Comparison of ENCODE assay signal across 1 cellular context in the genomic region with DNA sequence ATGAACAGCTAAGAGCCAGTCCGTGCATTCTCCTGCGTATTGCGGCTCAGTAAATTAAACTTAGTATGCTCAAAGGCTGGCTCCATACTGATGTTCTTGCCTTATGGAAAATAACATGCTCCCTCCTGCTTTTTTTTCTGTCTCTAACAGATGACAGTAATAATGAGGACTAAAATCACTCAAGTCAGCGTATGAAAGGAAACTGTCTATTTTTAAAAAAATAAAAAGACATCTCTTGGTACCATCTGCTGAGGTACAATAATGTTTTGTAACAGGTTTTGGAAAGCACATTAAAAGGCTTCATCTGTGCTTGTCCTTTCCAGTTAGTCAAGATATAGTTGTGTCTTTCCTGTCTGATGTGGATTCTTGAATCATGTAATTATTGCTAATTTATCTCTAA.
TF ChIP-seq lines count a peak whose summit lies in the region.

No MANE protein-coding gene starts in this region.

TF ChIP-seq in IMR-90, 13 proteins besides CTCF, POLR2A, EP300 and RAD21:
- TF ChIP-seq RFX5 (IDR thresholded peaks at IDR 0.05; ENCODE audit: low read depth, low read length) (no peak), FOS (IDR thresholded peaks at IDR 0.05; ENCODE audit: low read depth, low read length) (no peak), BHLHE40 (IDR thresholded peaks at IDR 0.05; ENCODE audit: low read depth, low read length) (no peak), MAFK (IDR thresholded peaks at IDR 0.05; ENCODE audit: low read depth, low read length) (no peak), NFE2L2 (IDR thresholded peaks at IDR 0.05; ENCODE audit: low read depth, low read length) (no peak), RCOR1 (IDR thresholded peaks at IDR 0.05; ENCODE audit: insufficient replicate concordance, low read length) (no peak), SMC3 (IDR thresholded peaks at IDR 0.05; ENCODE audit: low read depth, low read length) (no peak), CHD1 (IDR thresholded peaks at IDR 0.05; ENCODE audit: low read depth, low read length) (no peak), CEBPB (IDR thresholded peaks at IDR 0.05; ENCODE audit: low read depth, low read length) (no peak), MXI1 (IDR thresholded peaks at IDR 0.05; ENCODE audit: borderline replicate concordance, low read depth, low read length) (no peak), MAZ (IDR thresholded peaks at IDR 0.05; ENCODE audit: borderline replicate concordance, low read depth, low read length) (no peak)
- TF ChIP-seq, protein P1, sequence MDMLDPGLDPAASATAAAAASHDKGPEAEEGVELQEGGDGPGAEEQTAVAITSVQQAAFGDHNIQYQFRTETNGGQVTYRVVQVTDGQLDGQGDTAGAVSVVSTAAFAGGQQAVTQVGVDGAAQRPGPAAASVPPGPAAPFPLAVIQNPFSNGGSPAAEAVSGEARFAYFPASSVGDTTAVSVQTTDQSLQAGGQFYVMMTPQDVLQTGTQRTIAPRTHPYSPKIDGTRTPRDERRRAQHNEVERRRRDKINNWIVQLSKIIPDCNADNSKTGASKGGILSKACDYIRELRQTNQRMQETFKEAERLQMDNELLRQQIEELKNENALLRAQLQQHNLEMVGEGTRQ (IDR thresholded peaks at IDR 0.05; ENCODE audit: low read depth, low read length) = no peak
- TF ChIP-seq, protein P2, sequence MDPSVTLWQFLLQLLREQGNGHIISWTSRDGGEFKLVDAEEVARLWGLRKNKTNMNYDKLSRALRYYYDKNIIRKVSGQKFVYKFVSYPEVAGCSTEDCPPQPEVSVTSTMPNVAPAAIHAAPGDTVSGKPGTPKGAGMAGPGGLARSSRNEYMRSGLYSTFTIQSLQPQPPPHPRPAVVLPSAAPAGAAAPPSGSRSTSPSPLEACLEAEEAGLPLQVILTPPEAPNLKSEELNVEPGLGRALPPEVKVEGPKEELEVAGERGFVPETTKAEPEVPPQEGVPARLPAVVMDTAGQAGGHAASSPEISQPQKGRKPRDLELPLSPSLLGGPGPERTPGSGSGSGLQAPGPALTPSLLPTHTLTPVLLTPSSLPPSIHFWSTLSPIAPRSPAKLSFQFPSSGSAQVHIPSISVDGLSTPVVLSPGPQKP (IDR thresholded peaks at IDR 0.05; ENCODE audit: borderline replicate concordance, low read depth, low read length) = no peak
TF ChIP-seq in IMR-90: peak in this region for 0.
